Comparison of ENCODE assay signal across 1 cellular context in the genomic region with DNA sequence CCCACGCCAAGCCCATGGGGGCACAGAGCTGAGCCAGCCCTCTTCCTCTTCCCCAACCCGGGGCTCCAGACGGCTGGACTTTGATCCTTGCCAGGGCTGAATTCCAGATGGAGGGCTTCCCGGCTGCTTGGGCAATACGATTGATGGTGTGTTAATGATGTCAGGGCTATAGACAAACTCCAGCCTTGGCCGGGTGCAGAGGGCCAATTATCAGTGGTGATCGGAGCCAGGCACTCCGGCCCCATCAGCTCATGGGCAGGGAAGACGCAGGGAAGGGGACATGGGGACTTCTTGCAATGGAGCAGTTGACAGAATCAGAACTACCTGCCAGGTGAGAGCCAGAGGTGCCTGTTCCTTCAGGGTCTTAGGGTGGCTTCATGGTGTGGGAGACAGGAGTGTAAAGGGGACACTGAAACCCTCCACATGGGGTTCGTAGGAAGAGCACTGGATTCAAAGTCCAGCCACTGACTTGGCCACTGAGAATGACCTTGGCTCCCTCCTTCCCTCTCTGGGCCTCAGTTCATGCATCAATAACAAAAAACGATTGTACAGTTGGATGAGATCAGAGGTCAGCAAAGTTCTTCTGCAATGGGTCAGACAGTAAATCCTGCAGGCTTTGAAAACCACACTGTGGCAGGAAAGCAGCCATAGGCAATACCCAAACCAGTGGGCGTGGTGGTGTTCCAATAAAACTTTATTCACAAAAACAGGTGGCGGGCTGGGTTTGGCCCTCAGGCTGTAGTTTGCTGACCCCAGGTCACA.
A peak's percentile ranks its signal among the peaks of the same experiment; 100 is the strongest.
TF ChIP-seq lines count a peak whose summit lies in the region.

No MANE protein-coding gene starts in this region.

TF ChIP-seq in HepG2, 621 proteins besides CTCF, POLR2A, EP300 and RAD21 (continued from another document and continues in another):
- TF ChIP-seq, protein P1, sequence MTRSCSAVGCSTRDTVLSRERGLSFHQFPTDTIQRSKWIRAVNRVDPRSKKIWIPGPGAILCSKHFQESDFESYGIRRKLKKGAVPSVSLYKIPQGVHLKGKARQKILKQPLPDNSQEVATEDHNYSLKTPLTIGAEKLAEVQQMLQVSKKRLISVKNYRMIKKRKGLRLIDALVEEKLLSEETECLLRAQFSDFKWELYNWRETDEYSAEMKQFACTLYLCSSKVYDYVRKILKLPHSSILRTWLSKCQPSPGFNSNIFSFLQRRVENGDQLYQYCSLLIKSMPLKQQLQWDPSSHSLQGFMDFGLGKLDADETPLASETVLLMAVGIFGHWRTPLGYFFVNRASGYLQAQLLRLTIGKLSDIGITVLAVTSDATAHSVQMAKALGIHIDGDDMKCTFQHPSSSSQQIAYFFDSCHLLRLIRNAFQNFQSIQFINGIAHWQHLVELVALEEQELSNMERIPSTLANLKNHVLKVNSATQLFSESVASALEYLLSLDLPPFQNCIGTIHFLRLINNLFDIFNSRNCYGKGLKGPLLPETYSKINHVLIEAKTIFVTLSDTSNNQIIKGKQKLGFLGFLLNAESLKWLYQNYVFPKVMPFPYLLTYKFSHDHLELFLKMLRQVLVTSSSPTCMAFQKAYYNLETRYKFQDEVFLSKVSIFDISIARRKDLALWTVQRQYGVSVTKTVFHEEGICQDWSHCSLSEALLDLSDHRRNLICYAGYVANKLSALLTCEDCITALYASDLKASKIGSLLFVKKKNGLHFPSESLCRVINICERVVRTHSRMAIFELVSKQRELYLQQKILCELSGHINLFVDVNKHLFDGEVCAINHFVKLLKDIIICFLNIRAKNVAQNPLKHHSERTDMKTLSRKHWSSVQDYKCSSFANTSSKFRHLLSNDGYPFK (CRISPR knock-in tag; IDR thresholded peaks at IDR 0.05; ENCODE audit: borderline replicate concordance), result 0 out of 2 replicates have a peak, but pooled peaks have one; percentile 40
- TF ChIP-seq, protein P2, sequence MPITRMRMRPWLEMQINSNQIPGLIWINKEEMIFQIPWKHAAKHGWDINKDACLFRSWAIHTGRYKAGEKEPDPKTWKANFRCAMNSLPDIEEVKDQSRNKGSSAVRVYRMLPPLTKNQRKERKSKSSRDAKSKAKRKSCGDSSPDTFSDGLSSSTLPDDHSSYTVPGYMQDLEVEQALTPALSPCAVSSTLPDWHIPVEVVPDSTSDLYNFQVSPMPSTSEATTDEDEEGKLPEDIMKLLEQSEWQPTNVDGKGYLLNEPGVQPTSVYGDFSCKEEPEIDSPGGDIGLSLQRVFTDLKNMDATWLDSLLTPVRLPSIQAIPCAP (CRISPR knock-in tag; IDR thresholded peaks at IDR 0.05; ENCODE audit: low read depth), result no peak
- peak; percentile 44; the same call in 1 of the 2 replicates for TF ChIP-seq ZNF629 (CRISPR knock-in tag; conservative IDR thresholded peaks at IDR 0.05)
- no peak for TF ChIP-seq JDP2 (CRISPR knock-in tag; IDR thresholded peaks at IDR 0.05; ENCODE audit: borderline replicate concordance)
- no peak for TF ChIP-seq ETV5 (CRISPR knock-in tag; IDR thresholded peaks at IDR 0.05; ENCODE audit: borderline replicate concordance)
- TF ChIP-seq, protein P3, sequence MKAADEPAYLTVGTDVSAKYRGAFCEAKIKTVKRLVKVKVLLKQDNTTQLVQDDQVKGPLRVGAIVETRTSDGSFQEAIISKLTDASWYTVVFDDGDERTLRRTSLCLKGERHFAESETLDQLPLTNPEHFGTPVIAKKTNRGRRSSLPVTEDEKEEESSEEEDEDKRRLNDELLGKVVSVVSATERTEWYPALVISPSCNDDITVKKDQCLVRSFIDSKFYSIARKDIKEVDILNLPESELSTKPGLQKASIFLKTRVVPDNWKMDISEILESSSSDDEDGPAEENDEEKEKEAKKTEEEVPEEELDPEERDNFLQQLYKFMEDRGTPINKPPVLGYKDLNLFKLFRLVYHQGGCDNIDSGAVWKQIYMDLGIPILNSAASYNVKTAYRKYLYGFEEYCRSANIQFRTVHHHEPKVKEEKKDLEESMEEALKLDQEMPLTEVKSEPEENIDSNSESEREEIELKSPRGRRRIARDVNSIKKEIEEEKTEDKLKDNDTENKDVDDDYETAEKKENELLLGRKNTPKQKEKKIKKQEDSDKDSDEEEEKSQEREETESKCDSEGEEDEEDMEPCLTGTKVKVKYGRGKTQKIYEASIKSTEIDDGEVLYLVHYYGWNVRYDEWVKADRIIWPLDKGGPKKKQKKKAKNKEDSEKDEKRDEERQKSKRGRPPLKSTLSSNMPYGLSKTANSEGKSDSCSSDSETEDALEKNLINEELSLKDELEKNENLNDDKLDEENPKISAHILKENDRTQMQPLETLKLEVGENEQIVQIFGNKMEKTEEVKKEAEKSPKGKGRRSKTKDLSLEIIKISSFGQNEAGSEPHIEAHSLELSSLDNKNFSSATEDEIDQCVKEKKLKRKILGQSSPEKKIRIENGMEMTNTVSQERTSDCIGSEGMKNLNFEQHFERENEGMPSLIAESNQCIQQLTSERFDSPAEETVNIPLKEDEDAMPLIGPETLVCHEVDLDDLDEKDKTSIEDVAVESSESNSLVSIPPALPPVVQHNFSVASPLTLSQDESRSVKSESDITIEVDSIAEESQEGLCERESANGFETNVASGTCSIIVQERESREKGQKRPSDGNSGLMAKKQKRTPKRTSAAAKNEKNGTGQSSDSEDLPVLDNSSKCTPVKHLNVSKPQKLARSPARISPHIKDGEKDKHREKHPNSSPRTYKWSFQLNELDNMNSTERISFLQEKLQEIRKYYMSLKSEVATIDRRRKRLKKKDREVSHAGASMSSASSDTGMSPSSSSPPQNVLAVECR (CRISPR knock-in tag; IDR thresholded peaks at IDR 0.05; ENCODE audit: borderline replicate concordance), result no peak; the same call in 1 of the 2 replicates
- TF ChIP-seq ZNF225 (CRISPR knock-in tag; IDR thresholded peaks at IDR 0.05), result no peak
- TF ChIP-seq HMG20B (CRISPR knock-in tag; conservative IDR thresholded peaks at IDR 0.05), result no peak
- TF ChIP-seq, protein P4, sequence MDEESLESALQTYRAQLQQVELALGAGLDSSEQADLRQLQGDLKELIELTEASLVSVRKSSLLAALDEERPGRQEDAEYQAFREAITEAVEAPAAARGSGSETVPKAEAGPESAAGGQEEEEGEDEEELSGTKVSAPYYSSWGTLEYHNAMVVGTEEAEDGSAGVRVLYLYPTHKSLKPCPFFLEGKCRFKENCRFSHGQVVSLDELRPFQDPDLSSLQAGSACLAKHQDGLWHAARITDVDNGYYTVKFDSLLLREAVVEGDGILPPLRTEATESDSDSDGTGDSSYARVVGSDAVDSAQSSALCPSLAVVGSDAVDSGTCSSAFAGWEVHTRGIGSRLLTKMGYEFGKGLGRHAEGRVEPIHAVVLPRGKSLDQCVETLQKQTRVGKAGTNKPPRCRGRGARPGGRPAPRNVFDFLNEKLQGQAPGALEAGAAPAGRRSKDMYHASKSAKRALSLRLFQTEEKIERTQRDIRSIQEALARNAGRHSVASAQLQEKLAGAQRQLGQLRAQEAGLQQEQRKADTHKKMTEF (CRISPR knock-in tag; IDR thresholded peaks at IDR 0.05), result peak; percentile 34; the same call in 1 of the 2 replicates
- TF ChIP-seq, protein P5, sequence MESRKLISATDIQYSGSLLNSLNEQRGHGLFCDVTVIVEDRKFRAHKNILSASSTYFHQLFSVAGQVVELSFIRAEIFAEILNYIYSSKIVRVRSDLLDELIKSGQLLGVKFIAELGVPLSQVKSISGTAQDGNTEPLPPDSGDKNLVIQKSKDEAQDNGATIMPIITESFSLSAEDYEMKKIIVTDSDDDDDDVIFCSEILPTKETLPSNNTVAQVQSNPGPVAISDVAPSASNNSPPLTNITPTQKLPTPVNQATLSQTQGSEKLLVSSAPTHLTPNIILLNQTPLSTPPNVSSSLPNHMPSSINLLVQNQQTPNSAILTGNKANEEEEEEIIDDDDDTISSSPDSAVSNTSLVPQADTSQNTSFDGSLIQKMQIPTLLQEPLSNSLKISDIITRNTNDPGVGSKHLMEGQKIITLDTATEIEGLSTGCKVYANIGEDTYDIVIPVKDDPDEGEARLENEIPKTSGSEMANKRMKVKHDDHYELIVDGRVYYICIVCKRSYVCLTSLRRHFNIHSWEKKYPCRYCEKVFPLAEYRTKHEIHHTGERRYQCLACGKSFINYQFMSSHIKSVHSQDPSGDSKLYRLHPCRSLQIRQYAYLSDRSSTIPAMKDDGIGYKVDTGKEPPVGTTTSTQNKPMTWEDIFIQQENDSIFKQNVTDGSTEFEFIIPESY (CRISPR knock-in tag; IDR thresholded peaks at IDR 0.05), result peak; percentile 74
- TF ChIP-seq ZNF350 (CRISPR knock-in tag; IDR thresholded peaks at IDR 0.05; ENCODE audit: borderline replicate concordance, low read depth), result peak; percentile 37; the same call in 1 of the 2 replicates
- peak; percentile 65 for TF ChIP-seq SALL1 (CRISPR knock-in tag; IDR thresholded peaks at IDR 0.05)
- peak; percentile 29; the same call in 1 of the 2 replicates for TF ChIP-seq NCOA2 (CRISPR knock-in tag; IDR thresholded peaks at IDR 0.05)
- TF ChIP-seq ELF3 (CRISPR knock-in tag; IDR thresholded peaks at IDR 0.05), result 0 out of 2 replicates have a peak, but pooled peaks have one; percentile 6
- TF ChIP-seq, protein P6, sequence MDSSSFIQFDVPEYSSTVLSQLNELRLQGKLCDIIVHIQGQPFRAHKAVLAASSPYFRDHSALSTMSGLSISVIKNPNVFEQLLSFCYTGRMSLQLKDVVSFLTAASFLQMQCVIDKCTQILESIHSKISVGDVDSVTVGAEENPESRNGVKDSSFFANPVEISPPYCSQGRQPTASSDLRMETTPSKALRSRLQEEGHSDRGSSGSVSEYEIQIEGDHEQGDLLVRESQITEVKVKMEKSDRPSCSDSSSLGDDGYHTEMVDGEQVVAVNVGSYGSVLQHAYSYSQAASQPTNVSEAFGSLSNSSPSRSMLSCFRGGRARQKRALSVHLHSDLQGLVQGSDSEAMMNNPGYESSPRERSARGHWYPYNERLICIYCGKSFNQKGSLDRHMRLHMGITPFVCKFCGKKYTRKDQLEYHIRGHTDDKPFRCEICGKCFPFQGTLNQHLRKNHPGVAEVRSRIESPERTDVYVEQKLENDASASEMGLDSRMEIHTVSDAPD (CRISPR knock-in tag; IDR thresholded peaks at IDR 0.05), result 0 out of 2 replicates have a peak, but pooled peaks have one; percentile 57
- TF ChIP-seq, protein P7, sequence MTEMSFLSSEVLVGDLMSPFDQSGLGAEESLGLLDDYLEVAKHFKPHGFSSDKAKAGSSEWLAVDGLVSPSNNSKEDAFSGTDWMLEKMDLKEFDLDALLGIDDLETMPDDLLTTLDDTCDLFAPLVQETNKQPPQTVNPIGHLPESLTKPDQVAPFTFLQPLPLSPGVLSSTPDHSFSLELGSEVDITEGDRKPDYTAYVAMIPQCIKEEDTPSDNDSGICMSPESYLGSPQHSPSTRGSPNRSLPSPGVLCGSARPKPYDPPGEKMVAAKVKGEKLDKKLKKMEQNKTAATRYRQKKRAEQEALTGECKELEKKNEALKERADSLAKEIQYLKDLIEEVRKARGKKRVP (CRISPR knock-in tag; IDR thresholded peaks at IDR 0.05), result 0 out of 4 replicates have a peak, but pooled peaks of 1 of the 2 experiments have one; percentile 15
- TF ChIP-seq KLF16 (CRISPR knock-in tag; IDR thresholded peaks at IDR 0.05), result peak in 1 of 2 experiments; percentile 19; a peak in 1 of 4 replicates
- TF ChIP-seq, protein P8, sequence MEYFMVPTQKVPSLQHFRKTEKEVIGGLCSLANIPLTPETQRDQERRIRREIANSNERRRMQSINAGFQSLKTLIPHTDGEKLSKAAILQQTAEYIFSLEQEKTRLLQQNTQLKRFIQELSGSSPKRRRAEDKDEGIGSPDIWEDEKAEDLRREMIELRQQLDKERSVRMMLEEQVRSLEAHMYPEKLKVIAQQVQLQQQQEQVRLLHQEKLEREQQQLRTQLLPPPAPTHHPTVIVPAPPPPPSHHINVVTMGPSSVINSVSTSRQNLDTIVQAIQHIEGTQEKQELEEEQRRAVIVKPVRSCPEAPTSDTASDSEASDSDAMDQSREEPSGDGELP (IDR thresholded peaks at IDR 0.05; ENCODE audit: borderline replicate concordance, low read depth), result peak; percentile 20; the same call in 1 of the 2 replicates
- TF ChIP-seq KLF6 (CRISPR knock-in tag; IDR thresholded peaks at IDR 0.05), result no peak
- TF ChIP-seq SPEN (CRISPR knock-in tag; IDR thresholded peaks at IDR 0.05; ENCODE audit: low read depth), result peak; percentile 28; the same call in 1 of the 2 replicates
- TF ChIP-seq PHF21A (CRISPR knock-in tag; IDR thresholded peaks at IDR 0.05), result peak; percentile 76
